ENCODE assay signal across 13 cellular contexts in genomic region chr10:129161184-129161583, GRCh38.
A peak's percentile ranks its signal among the peaks of the same experiment; 100 is the strongest.
DNase-seq lines count a peak whose midpoint lies in the region; ATAC-seq and TF ChIP-seq lines count a peak whose summit lies in the region.
"Had no signal": no experiment of that assay in that cellular context is flagged by ENCODE, and none has a peak within 500 bp of the region (broad histone marks: within the 10 kb centered on the region; RNA-seq: fewer than 3 reads in every experiment).

No MANE protein-coding gene starts in this region.

- H3K4me1 Mint-ChIP-seq in T-helper 17 cell = no peaks in the 10 kb centered on the region

- no peak overlapping the region for H2AFZ ChIP-seq in SK-N-SH (ENCODE audit: low read depth)

- H3K4me3 Mint-ChIP-seq in T-helper 17 cell = no peak overlapping the region
- H3K4me3 Mint-ChIP-seq: brain had no signal

- no peaks in the 10 kb centered on the region; a peak in 1 of 4 replicates for H3K4me1 ChIP-seq in SK-N-SH (ENCODE audit: control insufficient read depth in 1 of 2, insufficient read depth in 2 of 2, low read depth in 1 of 2, low read length in 1 of 2)

- in situ Hi-C loops in brain microvascular endothelial cell (cut with HindIII; ENCODE audit: low pct_ligation_motif_present, low sequenced_read_pairs) = no loop called here

- no peak for TF ChIP-seq RAD21 in SK-N-SH (IDR thresholded peaks at IDR 0.05; ENCODE audit: low read length)

- H3K79me2 ChIP-seq in SK-N-SH (ENCODE audit: insufficient read depth) = no peaks in the 10 kb centered on the region

- peak; percentile 85 for DNase-seq in ELF-1 (ENCODE audit: low read depth, low spot score)
- peak; percentile 31 for DNase-seq in MG63
- peak; percentile 64 for DNase-seq in brain microvascular endothelial cell
- DNase-seq in left kidney (ENCODE audit: low read depth, low spot score) = peak; percentile 80
- DNase-seq in NCI-H524 treated with DMSO at 0.1 percent for 48 hours (lab: John Stamatoyannopoulos, UW) = no peak
- no peak for DNase-seq in SK-N-SH
- no peak for DNase-seq in NCI-H226
- no peak for DNase-seq in T-helper 17 cell
- DNase-seq: NCI-H187; SIG-M5; small intestine; stimulated activated naive CD4-positive, alpha-beta T cell had no signal

- no peak overlapping the region for H3K4me3 ChIP-seq in MG63
- no peak overlapping the region for H3K4me3 ChIP-seq in brain microvascular endothelial cell (ENCODE audit: low read depth, low read length)
- no peak overlapping the region for H3K4me3 ChIP-seq in SK-N-SH (ENCODE audit: low read depth in 2 of 2, low read length in 1 of 2)

- no peaks in the 10 kb centered on the region for H4K20me1 ChIP-seq in SK-N-SH (ENCODE audit: insufficient read depth)

- 10% methylated on average over 3 of the region's 3 CpGs for WGBS in SK-N-SH (ENCODE audit: low lambda C conversion rate)

- H3K36me3 Mint-ChIP-seq in T-helper 17 cell (ENCODE audit: low read depth) = peaks cover 2% of the 10 kb centered on the region
- H3K36me3 Mint-ChIP-seq: brain had no signal

- H3K9me3 ChIP-seq in MG63 = no peaks in the 10 kb centered on the region
- H3K9me3 ChIP-seq in SK-N-SH = no peaks in the 10 kb centered on the region
- no peaks in the 10 kb centered on the region for H3K9me3 ChIP-seq in T-helper 17 cell (ENCODE audit: control insufficient read depth, low read length, poor library complexity, severe bottlenecking)

- H3K9ac ChIP-seq in SK-N-SH = no peak overlapping the region

- peaks cover 10% of the 10 kb centered on the region for H3K27me3 Mint-ChIP-seq in T-helper 17 cell

- H3K27ac ChIP-seq in brain microvascular endothelial cell (no peak overlapping the region), SK-N-SH (ENCODE audit: low read depth in 2 of 2, low read length in 1 of 2) (no peak overlapping the region)

- CTCF ChIA-PET in SK-N-SH (lab: Yijun Ruan, JAX) = interaction anchor here (1.0 kb wide), 2 partner anchors 10 to 810 kb away, joined by 3 read pairs; no protein-coding TSS in a partner anchor

- no peaks in the 10 kb centered on the region for H3F3A ChIP-seq in SK-N-SH (replicated peaks; ENCODE audit: insufficient read depth)

- POLR2A ChIA-PET in SK-N-SH (lab: Yijun Ruan, JAX) = no interaction called here

- H3K9me2 ChIP-seq in SK-N-SH = no peaks in the 10 kb centered on the region

- ATAC-seq in T-helper 17 cell = no peak

- H3K36me3 ChIP-seq in MG63 = no peaks in the 10 kb centered on the region
- H3K36me3 ChIP-seq in brain microvascular endothelial cell (replicated peaks) = no peaks in the 10 kb centered on the region
- H3K36me3 ChIP-seq in SK-N-SH (replicated peaks in 1 of 2; ENCODE audit: control insufficient read depth in 1 of 2, insufficient read depth in 2 of 2, low read length in 1 of 2) = no peaks in the 10 kb centered on the region

- no peak overlapping the region for H3K4me2 ChIP-seq in SK-N-SH

- no peak for TF ChIP-seq EP300 in SK-N-SH (IDR thresholded peaks at IDR 0.05; ENCODE audit: borderline replicate concordance in 1 of 2, low read depth in 1 of 2, low read length in 1 of 2)

- TF ChIP-seq CTCF in brain microvascular endothelial cell (IDR thresholded peaks at IDR 0.05; ENCODE audit: low read depth, low read length, missing control alignments) = no peak
- TF ChIP-seq CTCF in SK-N-SH (IDR thresholded peaks at IDR 0.05) = no peak

- no peak overlapping the region for H3K27ac Mint-ChIP-seq in T-helper 17 cell

- H3K27me3 ChIP-seq in MG63 = no peaks in the 10 kb centered on the region
- no peaks in the 10 kb centered on the region for H3K27me3 ChIP-seq in brain microvascular endothelial cell (replicated peaks)
- no peaks in the 10 kb centered on the region for H3K27me3 ChIP-seq in SK-N-SH (ENCODE audit: insufficient read depth)

TF ChIP-seq in SK-N-SH, 30 proteins besides CTCF, POLR2A, EP300 and RAD21:
- TF ChIP-seq SIN3A (IDR thresholded peaks at IDR 0.05; ENCODE audit: borderline replicate concordance, low read depth, low read length) (no peak), TCF12 (IDR thresholded peaks at IDR 0.05) (no peak), ELF1 (IDR thresholded peaks at IDR 0.05) (no peak), TEAD4 (IDR thresholded peaks at IDR 0.05; ENCODE audit: borderline replicate concordance, insufficient read depth) (no peak), POLR2AphosphoS5 (IDR thresholded peaks at IDR 0.05; ENCODE audit: low read depth, low read length) (no peak), GATA2 (CRISPR knock-in tag; IDR thresholded peaks at IDR 0.05) (no peak), NRF1 (IDR thresholded peaks at IDR 0.05; ENCODE audit: low read depth, low read length) (no peak), EZH2phosphoT487 (IDR thresholded peaks at IDR 0.05; ENCODE audit: borderline replicate concordance, low read depth) (no peak), MAX (IDR thresholded peaks at IDR 0.05; ENCODE audit: low read depth) (no peak), MXI1 (IDR thresholded peaks at IDR 0.05; ENCODE audit: low read depth, low read length) (no peak), FOXJ3 (CRISPR knock-in tag; IDR thresholded peaks at IDR 0.05) (no peak), MEF2A (IDR thresholded peaks at IDR 0.05; ENCODE audit: borderline replicate concordance, low read depth) (no peak), ZBTB33 (IDR thresholded peaks at IDR 0.05; ENCODE audit: borderline replicate concordance, low read depth) (no peak), RFX5 (IDR thresholded peaks at IDR 0.05; ENCODE audit: low read length) (no peak)
- TF ChIP-seq, protein P1, sequence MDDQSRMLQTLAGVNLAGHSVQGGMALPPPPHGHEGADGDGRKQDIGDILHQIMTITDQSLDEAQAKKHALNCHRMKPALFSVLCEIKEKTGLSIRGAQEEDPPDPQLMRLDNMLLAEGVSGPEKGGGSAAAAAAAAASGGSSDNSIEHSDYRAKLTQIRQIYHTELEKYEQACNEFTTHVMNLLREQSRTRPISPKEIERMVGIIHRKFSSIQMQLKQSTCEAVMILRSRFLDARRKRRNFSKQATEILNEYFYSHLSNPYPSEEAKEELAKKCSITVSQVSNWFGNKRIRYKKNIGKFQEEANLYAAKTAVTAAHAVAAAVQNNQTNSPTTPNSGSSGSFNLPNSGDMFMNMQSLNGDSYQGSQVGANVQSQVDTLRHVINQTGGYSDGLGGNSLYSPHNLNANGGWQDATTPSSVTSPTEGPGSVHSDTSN (IDR thresholded peaks at IDR 0.05) = no peak

Comparison
In these comparisons a context has a peak if more than half of its experiments do, and no peak if none do; other contexts are left out.
1. DNase-seq: peak in ELF-1 (single experiment), MG63 (single experiment), brain microvascular endothelial cell (single experiment) and left kidney (single experiment); none in NCI-H524 treated with DMSO at 0.1 percent for 48 hours (single experiment), SK-N-SH (single experiment), NCI-H226 (single experiment) and T-helper 17 cell (0 of 3).